Comparison of ENCODE assay signal across 8 cellular contexts in the genomic region with DNA sequence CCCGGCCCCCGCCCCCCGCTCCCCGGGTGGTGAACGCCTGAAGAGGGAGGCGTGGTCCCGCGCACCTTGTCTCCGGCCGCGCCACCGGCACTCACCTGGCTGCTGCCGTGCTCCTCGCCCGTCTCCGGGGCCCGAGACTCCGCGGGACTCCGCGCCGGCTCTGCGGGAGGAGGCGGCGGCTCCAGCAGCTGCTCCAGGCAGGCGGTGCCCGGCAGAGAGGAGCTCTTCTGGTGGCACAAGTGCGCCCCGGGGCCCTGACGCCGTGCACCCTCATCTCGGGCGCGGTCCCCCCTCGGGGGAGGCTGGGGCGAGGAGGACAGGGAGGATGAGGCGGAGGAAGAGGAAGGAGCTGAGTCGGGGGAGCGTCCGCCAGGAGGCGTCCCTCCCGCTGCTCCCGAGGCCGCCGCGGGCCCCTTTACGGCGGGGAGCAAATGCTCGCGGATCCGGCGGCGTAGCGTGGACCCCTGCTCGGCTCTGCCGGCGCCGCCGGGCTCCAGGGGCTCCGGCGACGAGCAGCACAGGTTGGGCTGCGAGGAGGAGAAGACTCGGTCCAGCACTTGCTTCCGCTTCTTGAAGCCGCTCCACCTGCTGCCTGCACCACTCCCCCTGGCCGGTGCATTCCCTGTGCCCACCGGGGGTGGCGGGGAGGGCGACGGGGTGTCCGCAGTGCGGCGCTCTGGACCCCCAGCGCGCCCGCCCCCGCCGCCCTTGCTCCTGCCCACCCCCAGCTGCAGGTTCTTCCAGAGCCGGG. TPM values are rescaled to one million over a fixed set of nuclear protein-coding genes. Genes with fewer than 3 reads are reported as not detected.
DNase-seq lines count a peak whose midpoint lies in the region; ATAC-seq and TF ChIP-seq lines count a peak whose summit lies in the region.

No MANE protein-coding gene starts in this region.

- H3K36me3 Mint-ChIP-seq in CD4-positive, CD25-positive, alpha-beta regulatory T cell: no peaks in the 10 kb centered on the region
- H3K36me3 Mint-ChIP-seq in stimulated activated naive CD8-positive, alpha-beta T cell treated with anti-CD3 and anti-CD28 coated beads, Interleukin-15, Interleukin-2, amounts not matched to agents 100 ng/mL and 50 ng/mL, for 24 hours (ENCODE audit: low read depth): no peaks in the 10 kb centered on the region

- H3K27me3 Mint-ChIP-seq in CD4-positive, CD25-positive, alpha-beta regulatory T cell: peaks cover 61% of the 10 kb centered on the region
- H3K27me3 Mint-ChIP-seq in stimulated activated naive CD8-positive, alpha-beta T cell treated with anti-CD3 and anti-CD28 coated beads, Interleukin-15, Interleukin-2, amounts not matched to agents 100 ng/mL and 50 ng/mL, for 24 hours: peaks cover 74% of the 10 kb centered on the region

- TF ChIP-seq CTCF in cardiac fibroblast (IDR thresholded peaks at IDR 0.05; ENCODE audit: low read depth, low read length): peak; percentile 54
- peak in 1 of 2 donors; percentile 33 for TF ChIP-seq CTCF in left lung (IDR thresholded peaks at IDR 0.05)

- H3K36me3 ChIP-seq in CD4-positive, CD25-positive, alpha-beta regulatory T cell (ENCODE audit: control insufficient read depth, insufficient read depth, low read length): no peaks in the 10 kb centered on the region
- no peaks in the 10 kb centered on the region for H3K36me3 ChIP-seq in left lung

- peaks cover 0 to 2% (median 0%) of the 10 kb centered on the region in 7 donors for H3K9me3 Mint-ChIP-seq in CD4-positive, CD25-positive, alpha-beta regulatory T cell
- H3K9me3 Mint-ChIP-seq in stimulated activated naive CD8-positive, alpha-beta T cell treated with anti-CD3 and anti-CD28 coated beads, Interleukin-15, Interleukin-2, amounts not matched to agents 100 ng/mL and 50 ng/mL, for 24 hours: no peaks in the 10 kb centered on the region

- peak; percentile 18 to 37 for ATAC-seq in CD4-positive, CD25-positive, alpha-beta regulatory T cell (ENCODE audit: low read depth in 2 of 2)
- peak; percentile 47 for ATAC-seq in GM18867 (IDR thresholded peaks at IDR 0.05; ENCODE audit: unreplicated experiment)
- peak; percentile 41 for ATAC-seq in HG03280 (IDR thresholded peaks at IDR 0.05; ENCODE audit: unreplicated experiment)
- peak; percentile 83 for ATAC-seq in left lung

- DNase-seq in CD4-positive, CD25-positive, alpha-beta regulatory T cell: peak in 1 of 3 donors; percentile 13
- peak; percentile 2 for DNase-seq in RPMI7951 (ENCODE audit: low read depth)
- peak; percentile 2 to 11 for DNase-seq in cardiac fibroblast (ENCODE audit: low read depth in 2 of 2)
- DNase-seq in left lung: peak; percentile 55 to 88
- no peak for DNase-seq in GM19240 (ENCODE audit: insufficient read length, low spot score)

- peaks cover 42% of the 10 kb centered on the region for H3K27me3 ChIP-seq in CD4-positive, CD25-positive, alpha-beta regulatory T cell (ENCODE audit: control insufficient read depth, insufficient read depth, low read length)
- peaks cover 60 to 95% of the 10 kb centered on the region in 2 donors for H3K27me3 ChIP-seq in left lung

- intact Hi-C loops in left lung (cut with DNase I): no loop called here

- no peaks in the 10 kb centered on the region for H3K9me3 ChIP-seq in CD4-positive, CD25-positive, alpha-beta regulatory T cell (ENCODE audit: control insufficient read depth in 2 of 2, low read length in 2 of 2)
- H3K9me3 ChIP-seq in left lung: no peaks in the 10 kb centered on the region

- H3K4me3 ChIP-seq in CD4-positive, CD25-positive, alpha-beta regulatory T cell (ENCODE audit: low read depth, low read length): no peak overlapping the region
- H3K4me3 ChIP-seq in cardiac fibroblast (replicated peaks in 1 of 2; ENCODE audit: low read depth in 2 of 2, low read length in 2 of 2): peak overlapping the region; percentile 37 to 52
- peak overlapping the region; percentile 47 to 58 for H3K4me3 ChIP-seq in left lung

- no peak overlapping the region for H3K27ac ChIP-seq in CD4-positive, CD25-positive, alpha-beta regulatory T cell (ENCODE audit: insufficient read depth, low read length, poor library complexity, severe bottlenecking)
- H3K27ac ChIP-seq in left lung: no peak overlapping the region

- H3K27ac Mint-ChIP-seq in CD4-positive, CD25-positive, alpha-beta regulatory T cell: no peak overlapping the region
- no peak overlapping the region for H3K27ac Mint-ChIP-seq in stimulated activated naive CD8-positive, alpha-beta T cell treated with anti-CD3 and anti-CD28 coated beads, Interleukin-15, Interleukin-2, amounts not matched to agents 100 ng/mL and 50 ng/mL, for 24 hours

- H3K4me1 ChIP-seq in CD4-positive, CD25-positive, alpha-beta regulatory T cell (ENCODE audit: control insufficient read depth, insufficient read depth, low read length, poor library complexity, severe bottlenecking): peaks cover 13% of the 10 kb centered on the region
- peaks cover 10 to 24% of the 10 kb centered on the region in 2 donors for H3K4me1 ChIP-seq in left lung

- H3K4me1 Mint-ChIP-seq in CD4-positive, CD25-positive, alpha-beta regulatory T cell: peaks cover 0 to 11% (median 4%) of the 10 kb centered on the region in 4 donors
- H3K4me1 Mint-ChIP-seq in stimulated activated naive CD8-positive, alpha-beta T cell treated with anti-CD3 and anti-CD28 coated beads, Interleukin-15, Interleukin-2, amounts not matched to agents 100 ng/mL and 50 ng/mL, for 24 hours (ENCODE audit: low read depth): peaks cover 11% of the 10 kb centered on the region

- peak overlapping the region in 1 of 4 donors; percentile 78 for H3K4me3 Mint-ChIP-seq in CD4-positive, CD25-positive, alpha-beta regulatory T cell
- H3K4me3 Mint-ChIP-seq in stimulated activated naive CD8-positive, alpha-beta T cell treated with anti-CD3 and anti-CD28 coated beads, Interleukin-15, Interleukin-2, amounts not matched to agents 100 ng/mL and 50 ng/mL, for 24 hours: peak overlapping the region; percentile 39

RNA-seq across cellular contexts. Expression of a gene that starts 1.0 kb away (rescaled TPM):
- 2.9 TPM for total RNA-seq in CD4-positive, CD25-positive, alpha-beta regulatory T cell
- under 1 TPM; 0.24 to 0.83 (median 0.54) TPM for polyA plus RNA-seq in CD4-positive, CD25-positive, alpha-beta regulatory T cell
- 3.4 and 3.8 TPM in 2 replicates for total RNA-seq in RPMI7951 (2014; rRNA removed; shearing (Covaris generic))
- total RNA-seq in left lung: 10 to 100 TPM; 20.0 to 55.1 TPM

Comparison
In these comparisons a context has a peak if more than half of its experiments do, and no peak if none do; other contexts are left out.
1. ATAC-seq: peak in every context shown above with its lines; median percentile 83 in left lung; 47 in GM18867; 41 in HG03280; 28 in CD4-positive, CD25-positive, alpha-beta regulatory T cell.